In genomic region chr3:70926835-70927234, GRCh38 we compare ENCODE assay signal across 29 cellular contexts.
"Had no signal": no experiment of that assay in that cellular context is flagged by ENCODE, and none has a peak within 500 bp of the region (broad histone marks: within the 10 kb centered on the region; RNA-seq: fewer than 3 reads in every experiment).

No MANE protein-coding gene starts in this region.

- H3K4me3 Mint-ChIP-seq: naive thymus-derived CD4-positive, alpha-beta T cell; natural killer cell; nephron; stimulated activated effector memory CD8-positive, alpha-beta T cell treated with anti-CD3 and anti-CD28 coated beads, Interleukin-12 subunit alpha, Interleukin-12 subunit beta, amount 100 ng/mL, for 72 hours; stimulated activated naive B cell treated with anti-CD40 and anti-IgM and Interleukin-4, amounts not matched to agents 10 μg/mL and 1 μg/mL and 100 μg/mL, for 72 hours; stimulated activated naive CD8-positive, alpha-beta T cell treated with anti-CD3 and anti-CD28 coated beads, Interleukin-15, Interleukin-2, amounts not matched to agents 100 ng/mL and 50 ng/mL, for 24 hours had no signal

- H2AFZ ChIP-seq: parathyroid adenoma had no signal

- H3K9ac ChIP-seq: parathyroid adenoma had no signal

- H3K27me3 Mint-ChIP-seq: naive thymus-derived CD4-positive, alpha-beta T cell; progenitor cell of endocrine pancreas; stimulated activated naive B cell treated with anti-CD40 and anti-IgM and Interleukin-4, amounts not matched to agents 10 μg/mL and 1 μg/mL and 100 μg/mL, for 72 hours; stimulated activated naive CD8-positive, alpha-beta T cell treated with anti-CD3 and anti-CD28 coated beads, Interleukin-15, Interleukin-2, amounts not matched to agents 100 ng/mL and 50 ng/mL, for 24 hours had no signal

- H3K36me3 ChIP-seq: neutrophil, ovary, right lobe of liver, sigmoid colon, stomach, thoracic aorta, thyroid gland, tibial nerve, upper lobe of left lung, vagina had no signal

- H3K9me3 Mint-ChIP-seq: natural killer cell; stimulated activated effector memory CD8-positive, alpha-beta T cell treated with anti-CD3 and anti-CD28 coated beads, Interleukin-12 subunit alpha, Interleukin-12 subunit beta, amount 100 ng/mL, for 72 hours; stimulated activated naive CD8-positive, alpha-beta T cell treated with anti-CD3 and anti-CD28 coated beads, Interleukin-15, Interleukin-2, amounts not matched to agents 100 ng/mL and 50 ng/mL, for 24 hours had no signal

- H3K4me1 ChIP-seq: parathyroid adenoma, psoas muscle, right lobe of liver, sigmoid colon, stomach, thyroid gland, tibial nerve, upper lobe of left lung, vagina had no signal

- H3K27ac Mint-ChIP-seq: naive thymus-derived CD4-positive, alpha-beta T cell; natural killer cell; nephron; progenitor cell of endocrine pancreas; stimulated activated effector memory CD8-positive, alpha-beta T cell treated with anti-CD3 and anti-CD28 coated beads, Interleukin-12 subunit alpha, Interleukin-12 subunit beta, amount 100 ng/mL, for 72 hours; stimulated activated naive B cell treated with anti-CD40 and anti-IgM and Interleukin-4, amounts not matched to agents 10 μg/mL and 1 μg/mL and 100 μg/mL, for 72 hours; stimulated activated naive CD8-positive, alpha-beta T cell treated with anti-CD3 and anti-CD28 coated beads, Interleukin-15, Interleukin-2, amounts not matched to agents 100 ng/mL and 50 ng/mL, for 24 hours had no signal

- DNase-seq: naive thymus-derived CD4-positive, alpha-beta T cell; natural killer cell; nucleus accumbens; ovary; posterior cingulate gyrus; psoas muscle; right cardiac atrium; right lobe of liver; sigmoid colon; small intestine; stimulated activated CD4-positive, alpha-beta T cell treated with anti-CD3 and anti-CD28 coated beads, Interleukin-15, amount 100 ng/mL, for 24 hours; stimulated activated CD4-positive, alpha-beta T cell treated with anti-CD3 and anti-CD28 coated beads, Interleukin-2, amount 100 ng/mL, for 24 hours; stimulated activated CD4-positive, alpha-beta T cell treated with anti-CD3 and anti-CD28 coated beads, Interleukin-2, amount 100 ng/mL, for 48 hours; stimulated activated CD4-positive, alpha-beta T cell treated with anti-CD3 and anti-CD28 coated beads, Interleukin-4, amount 100 ng/mL, for 24 hours; stimulated activated naive B cell treated with anti-CD40 and anti-IgM and Interleukin-4, amounts not matched to agents 10 μg/mL and 1 μg/mL and 100 μg/mL, for 72 hours; stimulated activated naive CD4-positive, alpha-beta T cell treated with Interleukin-2 at 50 U/mL for 16 hours; stomach; thyroid gland; trophoblast cell; upper lobe of left lung had no signal

- H3K9me3 ChIP-seq: neutrophil, ovary, psoas muscle, right lobe of liver, stomach, thoracic aorta, thyroid gland, tibial nerve, upper lobe of left lung, vagina had no signal

- H3K79me2 ChIP-seq: parathyroid adenoma had no signal

- H3K27ac ChIP-seq: neutrophil, ovary, parathyroid adenoma, psoas muscle, right lobe of liver, sigmoid colon, stomach, thoracic aorta, thyroid gland, tibial nerve, upper lobe of left lung, vagina had no signal

- H3K4me1 Mint-ChIP-seq: naive thymus-derived CD4-positive, alpha-beta T cell; natural killer cell; nephron; stimulated activated effector memory CD8-positive, alpha-beta T cell treated with anti-CD3 and anti-CD28 coated beads, Interleukin-12 subunit alpha, Interleukin-12 subunit beta, amount 100 ng/mL, for 72 hours; stimulated activated naive B cell treated with anti-CD40 and anti-IgM and Interleukin-4, amounts not matched to agents 10 μg/mL and 1 μg/mL and 100 μg/mL, for 72 hours had no signal

- H3K36me3 Mint-ChIP-seq: natural killer cell; stimulated activated effector memory CD8-positive, alpha-beta T cell treated with anti-CD3 and anti-CD28 coated beads, Interleukin-12 subunit alpha, Interleukin-12 subunit beta, amount 100 ng/mL, for 72 hours had no signal

- H3K4me3 ChIP-seq: ovary, psoas muscle, right lobe of liver, sigmoid colon, stomach, thoracic aorta, thyroid gland, tibial nerve, upper lobe of left lung, vagina had no signal

- ATAC-seq: naive thymus-derived CD4-positive, alpha-beta T cell; natural killer cell; psoas muscle; right cardiac atrium; right lobe of liver; stimulated activated effector memory CD8-positive, alpha-beta T cell treated with anti-CD3 and anti-CD28 coated beads, Interleukin-12 subunit alpha, Interleukin-12 subunit beta, amount 100 ng/mL, for 72 hours; stimulated activated naive B cell treated with anti-CD40 and anti-IgM and Interleukin-4, amounts not matched to agents 10 μg/mL and 1 μg/mL and 100 μg/mL, for 72 hours had no signal

- H3K27me3 ChIP-seq: neutrophil, ovary, right lobe of liver, sigmoid colon, stomach, thyroid gland, tibial nerve, upper lobe of left lung, vagina had no signal
